ENCODE assay signal across 19 cellular contexts in the genomic region with DNA sequence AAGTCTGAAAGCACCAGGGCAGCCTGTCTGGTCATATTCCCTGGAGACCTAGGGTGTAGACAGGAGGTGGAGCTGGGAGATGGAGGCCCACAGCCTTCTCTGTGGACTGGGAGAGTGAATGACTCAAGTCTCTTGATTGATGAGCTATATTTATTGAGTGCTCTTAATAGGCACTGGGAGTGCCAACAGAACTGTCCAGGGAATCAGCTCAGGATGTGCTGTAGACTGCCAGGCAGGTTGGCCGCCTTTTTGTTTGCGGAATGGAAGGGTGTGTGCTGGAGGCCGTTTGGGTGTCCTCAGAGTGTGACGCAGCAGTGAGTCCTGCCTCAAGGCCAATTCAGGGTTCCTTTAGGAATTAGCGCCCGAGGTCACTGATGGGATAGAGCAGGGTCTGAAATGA. TPM values are rescaled to one million over a fixed set of nuclear protein-coding genes. Genes with fewer than 3 reads are reported as not detected.
DNase-seq lines count a peak whose midpoint lies in the region; ATAC-seq lines count a peak whose summit lies in the region.
"Had no signal": no experiment of that assay in that cellular context is flagged by ENCODE, and none has a peak within 500 bp of the region (broad histone marks: within the 10 kb centered on the region; RNA-seq: fewer than 3 reads in every experiment).

No MANE protein-coding gene starts in this region.

- ATAC-seq in stimulated activated effector memory CD8-positive, alpha-beta T cell treated with anti-CD3 and anti-CD28 coated beads, Interleukin-12 subunit alpha, Interleukin-12 subunit beta, amount 100 ng/mL, for 72 hours, result no peak
- ATAC-seq: activated CD8-positive, alpha-beta memory T cell treated with anti-CD3 and anti-CD28 coated beads, Interleukin-2, amount 10 ng/mL, durations not matched to agents 7 days and 5 days had no signal

- intact Hi-C loops in activated CD4-positive, alpha-beta memory T cell treated with anti-CD3 and anti-CD28 coated beads for 36 hours (cut with micrococcal nuclease), result no loop called here

- no peaks in the 10 kb centered on the region for H3K9me3 Mint-ChIP-seq in activated CD4-positive, alpha-beta memory T cell treated with anti-CD3 and anti-CD28 coated beads for 36 hours
- no peaks in the 10 kb centered on the region for H3K9me3 Mint-ChIP-seq in stimulated activated effector memory CD8-positive, alpha-beta T cell treated with anti-CD3 and anti-CD28 coated beads, Interleukin-12 subunit alpha, Interleukin-12 subunit beta, amount 100 ng/mL, for 72 hours
- H3K9me3 Mint-ChIP-seq: activated T-helper 2 cell treated with anti-CD3 and anti-CD28 coated beads, Interferon-gamma antibody, Interleukin-2, Interleukin-4, amounts not matched to agents 10 μg/mL and 5 μg/mL and 100 μg/mL, durations not matched to agents 14 hours and 24 hours and 36 hours had no signal

- H3K36me3 Mint-ChIP-seq in activated CD4-positive, alpha-beta memory T cell treated with anti-CD3 and anti-CD28 coated beads for 36 hours, result peaks cover 58% of the 10 kb centered on the region
- peaks cover 100% of the 10 kb centered on the region for H3K36me3 Mint-ChIP-seq in stimulated activated effector memory CD8-positive, alpha-beta T cell treated with anti-CD3 and anti-CD28 coated beads, Interleukin-12 subunit alpha, Interleukin-12 subunit beta, amount 100 ng/mL, for 72 hours

- peak overlapping the region; percentile 18 for H3K27ac Mint-ChIP-seq in activated CD4-positive, alpha-beta memory T cell treated with anti-CD3 and anti-CD28 coated beads for 36 hours
- peak overlapping the region; percentile 76 for H3K27ac Mint-ChIP-seq in stimulated activated effector memory CD8-positive, alpha-beta T cell treated with anti-CD3 and anti-CD28 coated beads, Interleukin-12 subunit alpha, Interleukin-12 subunit beta, amount 100 ng/mL, for 72 hours
- H3K27ac Mint-ChIP-seq: activated CD8-positive, alpha-beta memory T cell treated with anti-CD3 and anti-CD28 coated beads, Interleukin-2, amount 10 ng/mL, durations not matched to agents 7 days and 5 days; activated T-helper 2 cell treated with anti-CD3 and anti-CD28 coated beads, Interferon-gamma antibody, Interleukin-2, Interleukin-4, amounts not matched to agents 10 μg/mL and 5 μg/mL and 100 μg/mL, durations not matched to agents 14 hours and 24 hours and 36 hours; B cell had no signal

- CTCF ChIA-PET in activated CD4-positive, alpha-beta memory T cell treated with anti-CD3 and anti-CD28 coated beads for 36 hours (lab: Charles Lee), result interaction anchor here (1.7 kb wide), 1 partner anchor 120 kb away, joined by 7 read pairs; no protein-coding TSS in a partner anchor

- H3K27me3 Mint-ChIP-seq in activated CD4-positive, alpha-beta memory T cell treated with anti-CD3 and anti-CD28 coated beads for 36 hours, result no peaks in the 10 kb centered on the region
- H3K27me3 Mint-ChIP-seq: activated CD8-positive, alpha-beta memory T cell treated with anti-CD3 and anti-CD28 coated beads, Interleukin-2, amount 10 ng/mL, durations not matched to agents 7 days and 5 days; B cell had no signal

- DNase-seq in activated effector memory CD4-positive, alpha-beta T cell treated with anti-CD3 and anti-CD28 coated beads, Interleukin-2, amount 50 U/mL, for 16 hours, result peak; percentile 54
- no peak for DNase-seq in activated effector memory CD4-positive, alpha-beta T cell treated with Interleukin-2 at 50 U/mL for 16 hours
- DNase-seq in activated CD4-positive, alpha-beta memory T cell treated with anti-CD3 and anti-CD28 coated beads for 36 hours, result no peak
- DNase-seq in islet precursor cell, result peak; percentile 37
- no peak for DNase-seq in stimulated activated effector memory CD8-positive, alpha-beta T cell treated with anti-CD3 and anti-CD28 coated beads, Interleukin-12 subunit alpha, Interleukin-12 subunit beta, amount 100 ng/mL, for 72 hours (ENCODE audit: low spot score in 2 of 2)
- no peak for DNase-seq in HT-29 (ENCODE audit: low spot score)
- DNase-seq in NCI-H446 (lab: John Stamatoyannopoulos, UW), result no peak
- DNase-seq in COLO668 (lab: John Stamatoyannopoulos, UW; ENCODE audit: unreplicated experiment), result no peak
- DNase-seq: activated CD8-positive, alpha-beta memory T cell treated with anti-CD3 and anti-CD28 coated beads, Interleukin-2, amount 10 ng/mL, durations not matched to agents 7 days and 5 days; amygdala; heart left ventricle; Kasumi-1; left ventricle myocardium inferior; NCI-H1092; NCI-H2081 treated with DMSO at 0.1 percent for 48 hours; NCI-H526; stimulated activated CD4-positive, alpha-beta T cell treated with anti-CD3 and anti-CD28 coated beads, Interleukin-12 subunit alpha, Interleukin-12 subunit beta, amount 100 ng/mL, for 4 hours had no signal

- H3K4me3 Mint-ChIP-seq in activated CD4-positive, alpha-beta memory T cell treated with anti-CD3 and anti-CD28 coated beads for 36 hours, result no peak overlapping the region
- no peak overlapping the region for H3K4me3 Mint-ChIP-seq in stimulated activated effector memory CD8-positive, alpha-beta T cell treated with anti-CD3 and anti-CD28 coated beads, Interleukin-12 subunit alpha, Interleukin-12 subunit beta, amount 100 ng/mL, for 72 hours
- H3K4me3 Mint-ChIP-seq: activated CD8-positive, alpha-beta memory T cell treated with anti-CD3 and anti-CD28 coated beads, Interleukin-2, amount 10 ng/mL, durations not matched to agents 7 days and 5 days; B cell had no signal

- no peaks in the 10 kb centered on the region for H3K4me1 Mint-ChIP-seq in activated CD4-positive, alpha-beta memory T cell treated with anti-CD3 and anti-CD28 coated beads for 36 hours (ENCODE audit: low read depth)
- peaks cover 12% of the 10 kb centered on the region for H3K4me1 Mint-ChIP-seq in stimulated activated effector memory CD8-positive, alpha-beta T cell treated with anti-CD3 and anti-CD28 coated beads, Interleukin-12 subunit alpha, Interleukin-12 subunit beta, amount 100 ng/mL, for 72 hours
- H3K4me1 Mint-ChIP-seq: activated CD8-positive, alpha-beta memory T cell treated with anti-CD3 and anti-CD28 coated beads, Interleukin-2, amount 10 ng/mL, durations not matched to agents 7 days and 5 days; B cell had no signal

- POLR2A ChIA-PET in activated CD4-positive, alpha-beta memory T cell treated with anti-CD3 and anti-CD28 coated beads for 36 hours (lab: Charles Lee), result interaction anchor here (0.7 kb wide), 1 partner anchor 10 kb away, joined by 3 read pairs; no protein-coding TSS in a partner anchor

RNA-seq across cellular contexts. Expression of a gene that starts 33.3 kb away (rescaled TPM):
- total RNA-seq in activated CD4-positive, alpha-beta memory T cell treated with anti-CD3 and anti-CD28 coated beads for 36 hours, result 10 to 100 TPM; 42.8 to 43.2 TPM
- 22.1 and 26.2 TPM in 2 replicates for total RNA-seq in HT-29 (2014; rRNA removed; shearing (Covaris generic))

Comparison
In these comparisons a context has a peak if more than half of its experiments do, and no peak if none do; other contexts are left out.
1. DNase-seq: peak in activated effector memory CD4-positive, alpha-beta T cell treated with anti-CD3 and anti-CD28 coated beads, Interleukin-2, amount 50 U/mL, for 16 hours (single experiment) and islet precursor cell (single experiment); none in activated effector memory CD4-positive, alpha-beta T cell treated with Interleukin-2 at 50 U/mL for 16 hours (single experiment), activated CD4-positive, alpha-beta memory T cell treated with anti-CD3 and anti-CD28 coated beads for 36 hours (single experiment), stimulated activated effector memory CD8-positive, alpha-beta T cell treated with anti-CD3 and anti-CD28 coated beads, Interleukin-12 subunit alpha, Interleukin-12 subunit beta, amount 100 ng/mL, for 72 hours (0 of 2), HT-29 (single experiment), NCI-H446 (0 of 2) and COLO668 (single experiment).